14 cellular contexts compared by ENCODE assay signal in genomic region chrX:84363674-84364073, GRCh38.
DNase-seq lines count a peak whose midpoint lies in the region; ATAC-seq lines count a peak whose summit lies in the region.
"Had no signal": no experiment of that assay in that cellular context is flagged by ENCODE, and none has a peak within 500 bp of the region (broad histone marks: within the 10 kb centered on the region; RNA-seq: fewer than 3 reads in every experiment).

No MANE protein-coding gene starts in this region.

- DNase-seq in OCI-M1 (lab: John Stamatoyannopoulos, UW) = peak; percentile 38
- DNase-seq in left lobe of liver (ENCODE audit: low spot score) = no peak
- no peak for DNase-seq in amniotic stem cell (lab: John Stamatoyannopoulos, UW)
- no peak for DNase-seq in stimulated activated CD4-positive, alpha-beta T cell treated with anti-CD3 and anti-CD28 coated beads, Interleukin-2, amount 100 ng/mL, for 48 hours
- DNase-seq: activated T-cell treated with anti-CD3 and anti-CD28 coated beads, Interleukin-2, amount 50 U/mL, for 1 hour; CD8-positive, alpha-beta memory T cell; GOT3; naive B cell; sigmoid colon had no signal

- ATAC-seq in GM18870 (IDR thresholded peaks at IDR 0.05; ENCODE audit: unreplicated experiment) (peak; percentile 76), HG02938 (IDR thresholded peaks at IDR 0.05; ENCODE audit: unreplicated experiment) (peak; percentile 64), left lobe of liver (peak; percentile 52), HG02981 (IDR thresholded peaks at IDR 0.05; ENCODE audit: unreplicated experiment) (no peak), GM19467 (IDR thresholded peaks at IDR 0.05; ENCODE audit: unreplicated experiment) (no peak)
- ATAC-seq: activated CD4-positive, CD25-positive, alpha-beta regulatory T cell treated with anti-CD3 and anti-CD28 coated beads, Interleukin-2, amount 50 U/mL, for 24 hours had no signal

Comparison
In these comparisons a context has a peak if more than half of its experiments do, and no peak if none do; other contexts are left out.
1. ATAC-seq: peak in GM18870 (single experiment), HG02938 (single experiment) and left lobe of liver (single experiment); none in HG02981 (single experiment) and GM19467 (single experiment).